ENCODE assay signal across 23 cellular contexts in genomic region chr19:35032356-35032865, GRCh38. TPM values are rescaled to one million over a fixed set of nuclear protein-coding genes. Genes with fewer than 3 reads are reported as not detected.
A peak's percentile ranks its signal among the peaks of the same experiment; 100 is the strongest.
DNase-seq lines count a peak whose midpoint lies in the region; ATAC-seq and TF ChIP-seq lines count a peak whose summit lies in the region.
"Had no signal": no experiment of that assay in that cellular context is flagged by ENCODE, and none has a peak within 500 bp of the region (broad histone marks: within the 10 kb centered on the region; RNA-seq: fewer than 3 reads in every experiment).

No MANE protein-coding gene starts in this region.

- H3K27ac ChIP-seq in right cardiac atrium (ENCODE audit: low read length), result no peak overlapping the region
- no peak overlapping the region for H3K27ac ChIP-seq in heart left ventricle
- H3K27ac ChIP-seq in dorsolateral prefrontal cortex, result peak overlapping the region in 30 of 59 donors; percentile 0 to 94 (median 70)
- no peak overlapping the region for H3K27ac ChIP-seq in neuronal stem cell (replicated peaks; ENCODE audit: low read length)
- no peak overlapping the region for H3K27ac ChIP-seq in effector memory CD4-positive, alpha-beta T cell (ENCODE audit: insufficient read depth, low read length, poor library complexity, severe bottlenecking)
- H3K27ac ChIP-seq: Peyer's patch, SJCRH30 had no signal

- no peak overlapping the region for H3K4me3 Mint-ChIP-seq in MCF 10A (ENCODE audit: unreplicated experiment)

- H3K9me3 Mint-ChIP-seq in MCF 10A (ENCODE audit: unreplicated experiment), result no peaks in the 10 kb centered on the region

- no peak overlapping the region for H3K4ac ChIP-seq in neuronal stem cell (ENCODE audit: low read length)

- peak overlapping the region; percentile 83 for H2AK5ac ChIP-seq in neuronal stem cell (ENCODE audit: low read depth, low read length)

- TF ChIP-seq CTCF in heart left ventricle (IDR thresholded peaks at IDR 0.05), result no peak
- no peak for TF ChIP-seq CTCF in dorsolateral prefrontal cortex (IDR thresholded peaks at IDR 0.05 in 54 of 56, conservative IDR thresholded peaks at IDR 0.05 in 2 of 56; ENCODE audit: low read depth in 1 of 56, partially characterized antibody in 56 of 56)
- no peak for TF ChIP-seq CTCF in MCF 10A (IDR thresholded peaks at IDR 0.05; ENCODE audit: unreplicated experiment)

- H3K18ac ChIP-seq in neuronal stem cell (ENCODE audit: low read length), result peak overlapping the region; percentile 83

- H3K4me3 ChIP-seq in right cardiac atrium (ENCODE audit: low read length), result no peak overlapping the region
- H3K4me3 ChIP-seq in heart left ventricle, result no peak overlapping the region
- H3K4me3 ChIP-seq in dorsolateral prefrontal cortex, result peak overlapping the region in 51 of 59 donors; percentile 29 to 78 (median 64)
- H3K4me3 ChIP-seq in neuronal stem cell (ENCODE audit: low read length in 2 of 2), result no peak overlapping the region
- no peak overlapping the region for H3K4me3 ChIP-seq in effector memory CD4-positive, alpha-beta T cell (ENCODE audit: insufficient read depth, low read depth, low read length, poor library complexity, severe bottlenecking)
- H3K4me3 ChIP-seq: Peyer's patch, SJCRH30 had no signal

- ATAC-seq in right cardiac atrium, result no peak
- no peak for ATAC-seq in heart left ventricle

- peak overlapping the region; percentile 85 for H4K91ac ChIP-seq in neuronal stem cell (ENCODE audit: low read depth, low read length, poor library complexity)

- peaks cover 31% of the 10 kb centered on the region for H3K27me3 Mint-ChIP-seq in MCF 10A (ENCODE audit: insufficient read depth, unreplicated experiment)

- H3K9me3 ChIP-seq in right cardiac atrium (ENCODE audit: control insufficient read depth, low read length) (no peaks in the 10 kb centered on the region), heart left ventricle (no peaks in the 10 kb centered on the region), neuronal stem cell (replicated peaks in 1 of 2; ENCODE audit: control insufficient read depth in 2 of 2, insufficient read depth in 1 of 2, low read depth in 1 of 2, low read length in 2 of 2) (no peaks in the 10 kb centered on the region)
- no peaks in the 10 kb centered on the region for H3K9me3 ChIP-seq in effector memory CD4-positive, alpha-beta T cell (ENCODE audit: control insufficient read depth, low read length)
- H3K9me3 ChIP-seq: Peyer's patch, SJCRH30 had no signal

- H3K9ac ChIP-seq in neuronal stem cell (ENCODE audit: low read depth, low read length, poor library complexity), result peak overlapping the region; percentile 50

- POLR2A ChIA-PET in MCF 10A (lab: Yijun Ruan, JAX), result interaction anchor here (0.8 kb wide), 1 partner anchor 11 kb away, joined by 3 read pairs; no protein-coding TSS in a partner anchor

- intact Hi-C loops in right cardiac atrium (cut with DNase I) (no loop called here), heart left ventricle (cut with DNase I) (no loop called here), dorsolateral prefrontal cortex (cut with DNase I) (no loop called here), MCF 10A (cut with micrococcal nuclease) (no loop called here)

- peak overlapping the region; percentile 81 for H2BK120ac ChIP-seq in neuronal stem cell (ENCODE audit: low read depth, low read length)

- no peak overlapping the region for H4K8ac ChIP-seq in neuronal stem cell (ENCODE audit: low read depth, low read length)

- peak overlapping the region; percentile 39 for H2BK5ac ChIP-seq in neuronal stem cell (ENCODE audit: low read length)

- peak overlapping the region; percentile 94 for H3K14ac ChIP-seq in neuronal stem cell (ENCODE audit: low read length)

- H3K27ac Mint-ChIP-seq in MCF 10A (ENCODE audit: low read depth, unreplicated experiment), result no peak overlapping the region
- H3K27ac Mint-ChIP-seq: CD14-positive monocyte had no signal

- DNase-seq in right cardiac atrium, result peak in 2 of 3 donors; percentile 31 to 63
- DNase-seq in heart left ventricle, result no peak
- no peak for DNase-seq in dorsolateral prefrontal cortex
- no peak for DNase-seq in neuronal stem cell (ENCODE audit: low spot score)
- DNase-seq in effector memory CD4-positive, alpha-beta T cell, result no peak
- DNase-seq in MCF 10A (ENCODE audit: unreplicated experiment), result no peak
- no peak for DNase-seq in erythroblast (lab: John Stamatoyannopoulos, UW)
- DNase-seq: AML-193; DMS53; GF-D8; IMR-90; MV-4-11; NCI-H1105 treated with DMSO at 0.1 percent for 48 hours; NCI-H2029 treated with DMSO at 0.1 percent for 48 hours; NCI-H226; NCI-H510A treated with DMSO at 0.1 percent for 48 hours; NCI-H748 treated with DMSO at 0.1 percent for 48 hours; NK-92 treated with Interleukin-12 subunit alpha and Interleukin-12 subunit beta, amount 100 ng/mL, for 24 hours; Peyer's patch; SJCRH30 had no signal

- H3K36me3 Mint-ChIP-seq in MCF 10A (ENCODE audit: insufficient read depth, unreplicated experiment), result no peaks in the 10 kb centered on the region

- peak overlapping the region; percentile 45 for H2BK15ac ChIP-seq in neuronal stem cell (ENCODE audit: low read length)

- no peak overlapping the region for H2AFZ ChIP-seq in neuronal stem cell (ENCODE audit: low read length)

- CTCF ChIA-PET in MCF 10A (lab: Yijun Ruan, JAX), result interaction anchor here (0.6 to 2.1 kb wide), 4 partner anchors 12 to 113 kb away, joined by 3 to 13 read pairs (median 8); no protein-coding TSS in a partner anchor

- H3K4me1 ChIP-seq in right cardiac atrium (ENCODE audit: control insufficient read depth, insufficient read depth, low read length) (peaks cover 2% of the 10 kb centered on the region), heart left ventricle (peaks cover 0 to 23% (median 13%) of the 10 kb centered on the region in 12 donors), neuronal stem cell (ENCODE audit: control insufficient read depth in 2 of 2, insufficient read depth in 1 of 2, low read depth in 1 of 2, low read length in 2 of 2) (peaks cover 0 to 7% of the 10 kb centered on the region in 2 donors)
- H3K4me1 ChIP-seq in effector memory CD4-positive, alpha-beta T cell (ENCODE audit: control insufficient read depth, insufficient read depth, low read length, poor library complexity, severe bottlenecking), result peaks cover 10% of the 10 kb centered on the region
- H3K4me1 ChIP-seq: SJCRH30 had no signal

- no peak overlapping the region for H2BK12ac ChIP-seq in neuronal stem cell (ENCODE audit: low read length)

- TF ChIP-seq POLR2A in heart left ventricle (IDR thresholded peaks at IDR 0.05), result no peak
- TF ChIP-seq POLR2A in erythroblast (IDR thresholded peaks at IDR 0.05; ENCODE audit: low read length), result no peak

- H3K27me3 ChIP-seq in right cardiac atrium (ENCODE audit: control insufficient read depth, insufficient read depth), result no peaks in the 10 kb centered on the region
- peaks cover 0 to 7% (median 0%) of the 10 kb centered on the region in 9 donors for H3K27me3 ChIP-seq in heart left ventricle
- no peaks in the 10 kb centered on the region for H3K27me3 ChIP-seq in dorsolateral prefrontal cortex
- H3K27me3 ChIP-seq in neuronal stem cell (ENCODE audit: control insufficient read depth in 3 of 3, insufficient read depth in 3 of 3, low read depth in 1 of 3, low read length in 3 of 3), result peaks cover 0 to 15% (median 14%) of the 10 kb centered on the region in 3 experiments
- H3K27me3 ChIP-seq in effector memory CD4-positive, alpha-beta T cell (replicated peaks; ENCODE audit: control insufficient read depth, insufficient read depth, low read length, poor library complexity, severe bottlenecking), result no peaks in the 10 kb centered on the region
- H3K27me3 ChIP-seq: Peyer's patch, SJCRH30 had no signal

- peaks cover 0 to 29% (median 8%) of the 10 kb centered on the region in 9 donors for H3K36me3 ChIP-seq in heart left ventricle
- H3K36me3 ChIP-seq in neuronal stem cell (replicated peaks in 1 of 2; ENCODE audit: control insufficient read depth in 2 of 2, insufficient read depth in 2 of 2, low read length in 2 of 2), result peaks cover 10% of the 10 kb centered on the region in 2 donors
- H3K36me3 ChIP-seq in effector memory CD4-positive, alpha-beta T cell (ENCODE audit: control insufficient read depth, insufficient read depth, low read length), result peaks cover 10% of the 10 kb centered on the region

- WGBS in right cardiac atrium, result 94% methylated on average over 17 of the region's 17 CpGs
- WGBS in heart left ventricle, 4 donors, result 95 to 98% (median 95%) methylated on average over 16 to 17 of the region's 17 CpGs
- WGBS in neuronal stem cell (ENCODE audit: extremely low coverage in 2 of 2, insufficient read length in 2 of 2, insufficient replicate concordance in 1 of 2), 2 donors, result no CpG with 5 or more reads among the region's 17 CpGs

- no TSS peak for BruUV-seq in MCF 10A (replicated peaks; lab: Mats Ljungman, UMichigan)

- H3K4me2 ChIP-seq in neuronal stem cell (ENCODE audit: insufficient read depth, low read length, poor library complexity, severe bottlenecking), result no peak overlapping the region

- H3K23ac ChIP-seq in neuronal stem cell (ENCODE audit: low read depth, low read length, poor library complexity), result no peak overlapping the region

- peaks cover 6% of the 10 kb centered on the region for H3K4me1 Mint-ChIP-seq in MCF 10A (ENCODE audit: insufficient read depth, unreplicated experiment)

- peaks cover 2% of the 10 kb centered on the region for H3K79me1 ChIP-seq in neuronal stem cell (ENCODE audit: low read depth, low read length)

RNA-seq across cellular contexts. Expression of gene SCN1B, which starts 2.1 kb away (rescaled TPM):
- total RNA-seq in right cardiac atrium (100 to 1,000 TPM in 1 of 4 donors, 10 to 100 TPM in 3; 74.3 to 134 (median 87.1) TPM), heart left ventricle (10 to 100 TPM; 22.1 to 68.3 (median 32.4) TPM), dorsolateral prefrontal cortex (100 to 1,000 TPM in 117 of 120 experiments, 10 to 100 TPM in 3; 65.9 to 457 (median 199) TPM), MCF 10A (2022) (0.19 and 0.27 TPM in 2 replicates)
- polyA plus RNA-seq in right cardiac atrium (89.1 TPM), heart left ventricle (10 to 100 TPM; 19.7 to 64.4 TPM)
- polyA plus RNA-seq in neuronal stem cell (2013, experiment 1 of 2), result 2.8 TPM
- polyA plus RNA-seq in neuronal stem cell (2013, experiment 2 of 2), result 2.8 TPM

RNA-seq across cellular contexts. Expression of gene HPN, which starts 9.1 kb away (rescaled TPM):
- total RNA-seq in right cardiac atrium (1 to 10 TPM; 3.9 to 7.0 (median 5.0) TPM), heart left ventricle (10 to 100 TPM in 1 of 9 donors, 1 to 10 TPM in 8; 1.1 to 13.4 (median 3.3) TPM), dorsolateral prefrontal cortex (10 to 100 TPM in 11 of 120 experiments, 1 to 10 TPM in 109; 1.0 to 16.3 (median 6.0) TPM), MCF 10A (2022) (not detected in 2 replicates)
- polyA plus RNA-seq in right cardiac atrium (1.5 TPM), heart left ventricle (1 to 10 TPM in 1 of 2 donors, under 1 TPM in 1; 0.80 to 1.4 TPM)
- polyA plus RNA-seq in neuronal stem cell (2013, experiment 1 of 2), result 0.36 TPM
- 0.28 TPM for polyA plus RNA-seq in neuronal stem cell (2013, experiment 2 of 2)
- total RNA-seq: A172, IMR-90, SJCRH30 had no signal
- polyA plus RNA-seq: AG04450, CD14-positive monocyte, IMR-90 had no signal

RNA-seq across cellular contexts. Expression of gene GRAMD1A, which starts 32.3 kb away (rescaled TPM):
- 10 to 100 TPM; 27.9 to 37.4 (median 32.7) TPM for total RNA-seq in right cardiac atrium
- polyA plus RNA-seq in right cardiac atrium, result 32.0 TPM
- 10 to 100 TPM; 21.8 to 64.5 (median 29.0) TPM for total RNA-seq in heart left ventricle
- polyA plus RNA-seq in heart left ventricle, result 10 to 100 TPM; 31.3 to 36.3 TPM
- total RNA-seq in dorsolateral prefrontal cortex, result 10 to 100 TPM; 38.8 to 93.6 (median 54.7) TPM
- polyA plus RNA-seq in neuronal stem cell (2013, experiment 1 of 2), result 74.8 TPM
- polyA plus RNA-seq in neuronal stem cell (2013, experiment 2 of 2), result 73.3 TPM
- 46.7 and 48.1 TPM in 2 replicates for total RNA-seq in MCF 10A (2022)

Comparison
In these comparisons a context has a peak if more than half of its experiments do, and no peak if none do; other contexts are left out.
1. DNase-seq: peak in right cardiac atrium (2 of 3); none in heart left ventricle (0 of 5), dorsolateral prefrontal cortex (0 of 10), neuronal stem cell (single experiment), effector memory CD4-positive, alpha-beta T cell (0 of 3), MCF 10A (single experiment) and erythroblast (0 of 2).
2. H3K27ac ChIP-seq: peak in dorsolateral prefrontal cortex (30 of 59); none in right cardiac atrium (single experiment), heart left ventricle (0 of 12), neuronal stem cell (single experiment) and effector memory CD4-positive, alpha-beta T cell (single experiment).
3. H3K4me3 ChIP-seq: peak in dorsolateral prefrontal cortex (51 of 59); none in right cardiac atrium (single experiment), heart left ventricle (0 of 12), neuronal stem cell (0 of 2) and effector memory CD4-positive, alpha-beta T cell (single experiment).
4. RNA of gene SCN1B, which starts 2.1 kb away (total RNA-seq): 65.9 to 457 TPM in dorsolateral prefrontal cortex, 74.3 to 134 TPM in right cardiac atrium and 22.1 to 68.3 TPM in heart left ventricle; 0.19 to 0.27 TPM in MCF 10A; every median in the first group is over 10 times any median in the second.